10 cellular contexts compared by ENCODE assay signal in the genomic region with DNA sequence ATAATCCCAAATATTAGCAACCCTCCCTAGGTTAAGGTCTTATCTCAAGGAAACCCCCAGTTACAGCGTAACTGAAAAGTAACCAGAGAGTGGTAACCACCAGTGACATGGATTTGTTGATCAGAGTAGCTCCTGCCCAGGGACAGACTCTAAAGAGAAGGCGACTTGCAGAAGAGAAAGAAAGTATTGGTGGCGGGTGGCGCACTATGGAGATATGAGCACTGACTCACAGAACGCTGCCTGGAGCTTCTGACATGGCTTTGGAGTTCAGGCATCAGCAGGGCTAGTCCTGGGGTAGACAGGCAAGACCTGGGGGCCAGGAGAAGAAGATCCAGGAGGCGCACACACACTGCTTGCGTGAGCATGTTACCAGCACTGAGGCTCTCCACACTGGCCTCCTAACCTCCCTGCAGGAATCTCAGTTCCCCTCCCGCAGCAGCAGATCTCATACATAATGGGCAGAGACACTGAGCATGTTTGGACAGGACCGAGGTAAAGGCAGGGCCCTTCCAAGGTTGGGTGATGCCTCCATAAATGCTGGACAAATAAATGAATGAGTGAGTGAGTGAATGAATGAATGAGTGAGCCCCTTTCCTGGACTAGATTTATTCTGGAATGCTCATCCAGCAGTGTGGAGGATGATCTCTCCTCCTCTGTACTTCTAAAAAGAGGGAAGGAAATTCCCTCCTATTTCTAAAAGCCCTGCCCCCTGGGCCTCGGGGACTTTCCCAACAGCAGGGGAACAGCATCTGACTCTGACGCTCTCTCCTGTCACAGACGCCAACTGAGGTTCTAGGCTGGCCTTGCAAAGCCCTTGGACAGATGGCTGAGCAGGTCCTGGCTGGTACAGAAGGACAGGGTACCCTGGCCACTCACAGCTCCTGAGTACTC.
DNase-seq lines count a peak whose midpoint lies in the region; TF ChIP-seq lines count a peak whose summit lies in the region.
"Had no signal": no experiment of that assay in that cellular context is flagged by ENCODE, and none has a peak within 500 bp of the region (broad histone marks: within the 10 kb centered on the region; RNA-seq: fewer than 3 reads in every experiment).

No MANE protein-coding gene starts in this region.

- peaks cover 16% of the 10 kb centered on the region for H3K36me3 Mint-ChIP-seq in osteocyte (ENCODE audit: unreplicated experiment)

- H3K27me3 Mint-ChIP-seq in osteocyte (ENCODE audit: unreplicated experiment): no peaks in the 10 kb centered on the region

- TF ChIP-seq POLR2A in esophagus squamous epithelium (IDR thresholded peaks at IDR 0.05): peak in 1 of 4 donors; percentile 39

- peaks cover 4% of the 10 kb centered on the region; the same call in 1 of the 2 replicates for H3K79me2 ChIP-seq in DOHH2 (ENCODE audit: control insufficient read depth, low read length)

- no peaks in the 10 kb centered on the region for H3K9me3 Mint-ChIP-seq in osteocyte (ENCODE audit: unreplicated experiment)

- H3K36me3 ChIP-seq in DOHH2 (ENCODE audit: control insufficient read depth, low read length) (peaks cover 82% of the 10 kb centered on the region), esophagus squamous epithelium (peaks cover 0 to 47% (median 0%) of the 10 kb centered on the region in 3 donors)

- H3K4me3 ChIP-seq in DOHH2 (ENCODE audit: low read length) (no peak overlapping the region), esophagus squamous epithelium (no peak overlapping the region)
- H3K4me3 ChIP-seq: Peyer's patch had no signal

- H3K4me1 Mint-ChIP-seq in osteocyte (ENCODE audit: unreplicated experiment): peaks cover 49% of the 10 kb centered on the region

- H3K4me1 ChIP-seq in DOHH2 (ENCODE audit: control insufficient read depth, low read length) (peaks cover 27% of the 10 kb centered on the region), esophagus squamous epithelium (peaks cover 26 to 52% (median 34%) of the 10 kb centered on the region in 3 donors)

- DNase-seq in NCI-H1694 treated with DMSO at 0.1 percent for 48 hours (lab: John Stamatoyannopoulos, UW): peak; percentile 36
- no peak for DNase-seq in esophagus squamous epithelium (lab: John Stamatoyannopoulos, UW)
- DNase-seq in osteocyte (ENCODE audit: extremely low spot score, unreplicated experiment): no peak
- DNase-seq in stimulated activated CD4-positive, alpha-beta T cell treated with anti-CD3 and anti-CD28 coated beads, Interleukin-2, amount 100 ng/mL, for 24 hours: no peak
- no peak for DNase-seq in hepatic stellate cell (ENCODE audit: low spot score)
- DNase-seq in ecto neural progenitor cell (ENCODE audit: low spot score): no peak
- DNase-seq in NCI-H2107 (lab: John Stamatoyannopoulos, UW): no peak
- DNase-seq: cortex of kidney had no signal

- TF ChIP-seq CTCF in DOHH2 (IDR thresholded peaks at IDR 0.05; ENCODE audit: low read depth, low read length, poor library complexity, severe bottlenecking): no peak
- no peak for TF ChIP-seq CTCF in esophagus squamous epithelium (IDR thresholded peaks at IDR 0.05)
- no peak for TF ChIP-seq CTCF in osteocyte (IDR thresholded peaks at IDR 0.05)

- no peaks in the 10 kb centered on the region for H4K20me1 ChIP-seq in DOHH2 (ENCODE audit: control insufficient read depth, insufficient read depth, low read depth, low read length)

- H3K27ac Mint-ChIP-seq in osteocyte (ENCODE audit: unreplicated experiment): peak overlapping the region; percentile 91

- 46 to 52% methylated on average over 8 to 10 of the region's 12 CpGs for WGBS in esophagus squamous epithelium, 2 donors

- H3K9me2 ChIP-seq in DOHH2 (replicated peaks; ENCODE audit: control insufficient read depth, low read length): no peaks in the 10 kb centered on the region

- H3K27me3 ChIP-seq in DOHH2 (ENCODE audit: control insufficient read depth, low read length): no peaks in the 10 kb centered on the region
- H3K27me3 ChIP-seq in esophagus squamous epithelium: no peaks in the 10 kb centered on the region
- H3K27me3 ChIP-seq: Peyer's patch had no signal

- no peak overlapping the region for H3K4me3 Mint-ChIP-seq in osteocyte (ENCODE audit: unreplicated experiment)

- H3K27ac ChIP-seq in DOHH2 (ENCODE audit: low read depth, low read length) (no peak overlapping the region), esophagus squamous epithelium (peak overlapping the region; percentile 61 to 82 (median 74))

- no peaks in the 10 kb centered on the region for H3F3A ChIP-seq in DOHH2 (ENCODE audit: control insufficient read depth, insufficient read depth)

- H3K4me2 ChIP-seq in DOHH2 (ENCODE audit: low read length): 0 out of 2 replicates have a peak overlapping the region, but pooled peaks have one; percentile 4

- intact Hi-C loops in esophagus squamous epithelium (cut with DNase I): no loop called here

- no peaks in the 10 kb centered on the region for H3K9me3 ChIP-seq in DOHH2 (ENCODE audit: control insufficient read depth, insufficient read depth, low read length)
- no peaks in the 10 kb centered on the region for H3K9me3 ChIP-seq in esophagus squamous epithelium
- H3K9me3 ChIP-seq: Peyer's patch had no signal
